Comparison of ENCODE assay signal across 17 cellular contexts in genomic region chr9:99531313-99531712, GRCh38.
"Had no signal": no experiment of that assay in that cellular context is flagged by ENCODE, and none has a peak within 500 bp of the region (broad histone marks: within the 10 kb centered on the region; RNA-seq: fewer than 3 reads in every experiment).

No MANE protein-coding gene starts in this region.

- H2AFZ ChIP-seq: parathyroid adenoma had no signal

- H3K9me3 ChIP-seq: psoas muscle, right lobe of liver, testis, tibial nerve, upper lobe of right lung, vagina had no signal

- H3K27ac ChIP-seq: coronary artery, parathyroid adenoma, psoas muscle, right lobe of liver, testis, tibial nerve, upper lobe of right lung, vagina had no signal

- DNase-seq: effector CD4-positive, alpha-beta T cell; foreskin melanocyte; hippocampal formation; left colon; mesendoderm; naive B cell; occipital lobe; psoas muscle; retina; right lobe of liver; stimulated activated CD4-positive, alpha-beta T cell treated with anti-CD3 and anti-CD28 coated beads, Interleukin-4, amount 100 ng/mL, for 24 hours; testis; upper lobe of right lung had no signal

- H3K36me3 ChIP-seq: right lobe of liver, tibial nerve, upper lobe of right lung, vagina had no signal

- H3K4me1 ChIP-seq: parathyroid adenoma, psoas muscle, right lobe of liver, testis, tibial nerve, upper lobe of right lung, vagina had no signal

- H3K4me3 ChIP-seq: coronary artery, psoas muscle, right lobe of liver, testis, tibial nerve, upper lobe of right lung, vagina had no signal

- H3K9ac ChIP-seq: parathyroid adenoma had no signal

- H3K27me3 ChIP-seq: right lobe of liver, testis, tibial nerve, upper lobe of right lung, vagina had no signal
